In the genomic region with DNA sequence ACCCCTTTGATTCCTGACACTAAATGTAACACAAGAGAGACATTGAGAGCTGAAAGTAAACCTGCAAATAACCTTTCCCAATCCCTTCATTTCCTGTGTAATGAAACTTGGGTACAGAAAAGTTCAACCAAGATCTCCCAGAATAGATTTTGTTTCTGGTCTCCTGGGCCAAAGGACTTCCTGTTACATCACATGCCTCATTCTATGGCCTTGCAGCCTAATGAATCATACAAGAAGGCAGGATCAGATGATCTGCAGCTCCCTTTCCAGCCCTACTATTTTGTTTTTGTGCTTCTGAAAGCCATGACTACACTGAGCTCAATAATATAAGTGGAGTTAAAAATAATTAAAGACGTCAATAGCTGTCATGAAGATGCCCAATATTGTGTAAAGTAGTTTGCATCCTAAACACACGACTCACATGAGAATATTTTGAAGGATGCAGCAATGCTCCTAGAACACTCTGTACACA, we compare ENCODE assay signal across 8 cellular contexts.
DNase-seq lines count a peak whose midpoint lies in the region; ATAC-seq, FAIRE-seq and TF ChIP-seq lines count a peak whose summit lies in the region.

No MANE protein-coding gene starts in this region.

- peak overlapping the region in 1 of 2 experiments; percentile 71; a peak in 3 of 6 replicates for H3K27ac ChIP-seq in A549

- no peak overlapping the region for H3K4me2 ChIP-seq in A549

- 70% methylated on average over 2 of the region's 2 CpGs for WGBS in A549 (ENCODE audit: missing lambda C conversion rate)

- H3K4me1 ChIP-seq in A549 = peaks cover 4% of the 10 kb centered on the region; the same call in 2 of the 3 replicates
- H3K4me1 ChIP-seq in HAP-1 = no peaks in the 10 kb centered on the region

- H3K27me3 ChIP-seq in HAP-1 (ENCODE audit: low read depth) = no peaks in the 10 kb centered on the region

- peaks cover 4% of the 10 kb centered on the region; the same call in 1 of the 3 replicates for H3K9me3 ChIP-seq in A549
- no peaks in the 10 kb centered on the region for H3K9me3 ChIP-seq in HAP-1

- H3K4me3 ChIP-seq in A549 (no peak overlapping the region), HAP-1 (no peak overlapping the region)

- ATAC-seq in A549 (peak in 1 of 2 experiments; percentile 59; a peak in 3 of 6 replicates), GM21786 (IDR thresholded peaks at IDR 0.05; ENCODE audit: unreplicated experiment) (peak; percentile 47)

- DNase-seq in A549 (ENCODE audit: low read depth in 1 of 2, low spot score in 1 of 2) (peak in 1 of 2 experiments; percentile 54), SIG-M5 treated with dmso at 0.1 percent for 504 hours (lab: John Stamatoyannopoulos, UW; ENCODE audit: unreplicated experiment) (peak; percentile 76), glomerular visceral epithelial cell (ENCODE audit: extremely low spot score) (peak; percentile 56), DMS 273 (lab: John Stamatoyannopoulos, UW; ENCODE audit: unreplicated experiment) (no peak), HAP-1 (ENCODE audit: low spot score in 2 of 2) (no peak), GM19238 (ENCODE audit: insufficient read length, low spot score) (no peak)
- DNase-seq in stimulated activated CD4-positive, alpha-beta T cell treated with anti-CD3 and anti-CD28 coated beads, Interleukin-4, amount 100 ng/mL, for 1 hour = no peak

- no peak for TF ChIP-seq POLR2A in A549 (IDR thresholded peaks at IDR 0.05; ENCODE audit: low read length)

- TF ChIP-seq RAD21 in A549 (conservative IDR thresholded peaks at IDR 0.05 in 1 of 2, IDR thresholded peaks at IDR 0.05 in 1 of 2) = no peak

- in situ Hi-C loops in HAP-1 (cut with MboI; ENCODE audit: low sequenced_read_pairs) = loop anchor here (5.0 kb wide), 1 partner anchor 202 kb away; no protein-coding TSS in a partner anchor

- no peaks in the 10 kb centered on the region for H3K36me3 ChIP-seq in HAP-1 (replicated peaks)

- POLR2A ChIA-PET in A549 (lab: Yijun Ruan, JAX) = interaction anchor here (1.4 kb wide), 1 partner anchor 214 kb away, joined by 5 read pairs; no protein-coding TSS in a partner anchor

- CTCF ChIA-PET in A549 (lab: Yijun Ruan, JAX) = interaction anchor here (1.0 to 2.3 kb wide), 4 partner anchors 179 to 203 kb away, joined by 3 to 8 read pairs (median 4); no protein-coding TSS in a partner anchor

- no peak for TF ChIP-seq CTCF in A549 (IDR thresholded peaks at IDR 0.05)

- no peak for TF ChIP-seq EP300 in A549 (IDR thresholded peaks at IDR 0.05)

- FAIRE-seq in A549 (lab: Jason Lieb, UNC) = no peak

TF ChIP-seq in A549, 52 proteins besides CTCF, POLR2A, EP300 and RAD21:
- TF ChIP-seq FOSL2 (IDR thresholded peaks at IDR 0.05) (no peak), FOSL2 (CRISPR knock-in tag; IDR thresholded peaks at IDR 0.05) (peak; percentile 49), SMC3 (IDR thresholded peaks at IDR 0.05) (no peak)

Comparison
In these comparisons a context has a peak if more than half of its experiments do, and no peak if none do; other contexts are left out.
1. DNase-seq: peak in SIG-M5 treated with dmso at 0.1 percent for 504 hours (single experiment) and glomerular visceral epithelial cell (single experiment); none in stimulated activated CD4-positive, alpha-beta T cell treated with anti-CD3 and anti-CD28 coated beads, Interleukin-4, amount 100 ng/mL, for 1 hour (single experiment), DMS 273 (single experiment), HAP-1 (0 of 2) and GM19238 (single experiment).